ENCODE assay signal across 9 cellular contexts in the genomic region with DNA sequence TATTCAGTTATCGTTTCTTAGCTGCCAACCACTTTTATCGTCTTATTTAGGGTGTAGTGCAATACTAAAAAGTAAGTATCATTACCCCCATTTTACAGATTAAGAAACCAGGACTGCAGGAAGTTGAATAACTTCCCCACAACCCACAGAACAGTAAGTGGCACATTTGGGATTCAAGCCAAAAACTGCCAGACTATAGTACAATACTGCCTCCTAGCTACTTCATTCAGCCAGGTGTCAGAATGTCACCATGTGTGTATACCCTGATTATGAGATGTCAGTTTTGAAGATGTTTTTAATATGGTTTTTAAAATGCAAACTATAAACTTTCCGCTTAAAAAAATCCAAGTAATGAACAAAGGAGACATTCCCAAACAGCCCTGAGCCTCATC.
DNase-seq lines count a peak whose midpoint lies in the region; ATAC-seq and TF ChIP-seq lines count a peak whose summit lies in the region.
"Had no signal": no experiment of that assay in that cellular context is flagged by ENCODE, and none has a peak within 500 bp of the region (broad histone marks: within the 10 kb centered on the region; RNA-seq: fewer than 3 reads in every experiment).

No MANE protein-coding gene starts in this region.

- H2AFZ ChIP-seq in OCI-LY3 (ENCODE audit: low read depth, low read length): no peak overlapping the region

- H3K27ac Mint-ChIP-seq in CD8-positive, alpha-beta T cell: no peak overlapping the region
- H3K27ac Mint-ChIP-seq in osteocyte (ENCODE audit: unreplicated experiment): no peak overlapping the region

- ATAC-seq in CD8-positive, alpha-beta T cell: peak; percentile 75
- no peak for ATAC-seq in HG03342 (IDR thresholded peaks at IDR 0.05; ENCODE audit: unreplicated experiment)
- ATAC-seq in GM19397 (IDR thresholded peaks at IDR 0.05; ENCODE audit: unreplicated experiment): no peak

- TF ChIP-seq POLR2A in esophagus muscularis mucosa (IDR thresholded peaks at IDR 0.05; ENCODE audit: low read depth): no peak

- H3K79me2 ChIP-seq in OCI-LY3 (ENCODE audit: low read length): no peaks in the 10 kb centered on the region

- POLR2A ChIA-PET in CD8-positive, alpha-beta T cell (lab: Charles Lee): no interaction called here

- no peak for TF ChIP-seq EP300 in esophagus muscularis mucosa (IDR thresholded peaks at IDR 0.05)

- no peak overlapping the region for H3K4me2 ChIP-seq in OCI-LY3 (ENCODE audit: low read length)
- H3K4me2 ChIP-seq: KMS-11 had no signal

- H3K4me1 ChIP-seq in CD8-positive, alpha-beta T cell (ENCODE audit: insufficient read depth, low read length): no peaks in the 10 kb centered on the region
- H3K4me1 ChIP-seq in OCI-LY3 (ENCODE audit: low read length) (no peaks in the 10 kb centered on the region), esophagus muscularis mucosa (no peaks in the 10 kb centered on the region)

- CTCF ChIA-PET in CD8-positive, alpha-beta T cell (lab: Charles Lee): interaction anchor here (1.1 to 5.0 kb wide), 8 partner anchors 12 to 152 kb away, joined by 3 to 36 read pairs (median 5); no protein-coding TSS in a partner anchor

- no peak overlapping the region for H3K9ac ChIP-seq in OCI-LY3 (ENCODE audit: low read length)
- H3K9ac ChIP-seq: KMS-11 had no signal

- intact Hi-C loops in CD8-positive, alpha-beta T cell (cut with DNase I, micrococcal nuclease): loop anchor here (1.0 to 5.0 kb wide), 3 partner anchors 127 to 148 kb away; no protein-coding TSS in a partner anchor
- intact Hi-C loops in esophagus muscularis mucosa (cut with DNase I): loop anchor here (5.0 kb wide), 1 partner anchor 152 kb away; no protein-coding TSS in a partner anchor

- no peaks in the 10 kb centered on the region for H4K20me1 ChIP-seq in OCI-LY3 (ENCODE audit: insufficient read depth, low read length)

- H3K9me3 ChIP-seq in CD8-positive, alpha-beta T cell (ENCODE audit: low read length): no peaks in the 10 kb centered on the region
- no peaks in the 10 kb centered on the region for H3K9me3 ChIP-seq in OCI-LY3 (ENCODE audit: insufficient read depth, low read length)
- H3K9me3 ChIP-seq in esophagus muscularis mucosa: peaks cover 0 to 11% (median 0%) of the 10 kb centered on the region in 4 donors

- WGBS in esophagus muscularis mucosa: 79% methylated on average over 3 of the region's 3 CpGs

- peak; percentile 47 for TF ChIP-seq CTCF in CD8-positive, alpha-beta T cell (IDR thresholded peaks at IDR 0.05)
- TF ChIP-seq CTCF in OCI-LY3 (IDR thresholded peaks at IDR 0.05; ENCODE audit: low read depth, low read length) (peak; percentile 85), esophagus muscularis mucosa (IDR thresholded peaks at IDR 0.05) (peak; percentile 44 to 51 (median 49)), osteocyte (IDR thresholded peaks at IDR 0.05) (peak; percentile 41)

- H3K27me3 ChIP-seq in CD8-positive, alpha-beta T cell (ENCODE audit: insufficient read depth, low read length): no peaks in the 10 kb centered on the region
- H3K27me3 ChIP-seq in OCI-LY3 (ENCODE audit: low read depth, low read length): peaks cover 69% of the 10 kb centered on the region
- H3K27me3 ChIP-seq in esophagus muscularis mucosa: peaks cover 0 to 6% (median 0%) of the 10 kb centered on the region in 4 donors

- no peak overlapping the region for H3K27ac ChIP-seq in CD8-positive, alpha-beta T cell (ENCODE audit: low read depth, low read length)
- H3K27ac ChIP-seq in OCI-LY3 (ENCODE audit: low read length) (no peak overlapping the region), esophagus muscularis mucosa (replicated peaks in 1 of 4) (no peak overlapping the region)
- H3K27ac ChIP-seq: KMS-11 had no signal

- no peaks in the 10 kb centered on the region for H3K9me3 Mint-ChIP-seq in CD8-positive, alpha-beta T cell
- peaks cover 3% of the 10 kb centered on the region for H3K9me3 Mint-ChIP-seq in osteocyte (ENCODE audit: unreplicated experiment)

- H3K36me3 Mint-ChIP-seq in CD8-positive, alpha-beta T cell: no peaks in the 10 kb centered on the region
- no peaks in the 10 kb centered on the region for H3K36me3 Mint-ChIP-seq in osteocyte (ENCODE audit: unreplicated experiment)

- no peaks in the 10 kb centered on the region for H3K36me3 ChIP-seq in CD8-positive, alpha-beta T cell (ENCODE audit: insufficient read depth, low read length)
- H3K36me3 ChIP-seq in OCI-LY3 (replicated peaks; ENCODE audit: low read depth, low read length) (no peaks in the 10 kb centered on the region), esophagus muscularis mucosa (no peaks in the 10 kb centered on the region)

- H3K4me3 ChIP-seq in CD8-positive, alpha-beta T cell (ENCODE audit: low read depth, low read length): no peak overlapping the region
- H3K4me3 ChIP-seq in OCI-LY3 (ENCODE audit: low read length) (no peak overlapping the region), esophagus muscularis mucosa (no peak overlapping the region)

- no peak for DNase-seq in CD8-positive, alpha-beta T cell
- DNase-seq in H4 (ENCODE audit: low spot score) (peak; percentile 37), esophagus muscularis mucosa (ENCODE audit: extremely low spot score) (no peak), osteocyte (ENCODE audit: extremely low spot score, unreplicated experiment) (no peak), SW 1271 (lab: John Stamatoyannopoulos, UW) (no peak)

- H3K4me1 Mint-ChIP-seq in CD8-positive, alpha-beta T cell (ENCODE audit: low read depth): peaks cover 5% of the 10 kb centered on the region
- no peaks in the 10 kb centered on the region for H3K4me1 Mint-ChIP-seq in osteocyte (ENCODE audit: unreplicated experiment)

- H3K27me3 Mint-ChIP-seq in CD8-positive, alpha-beta T cell (ENCODE audit: low read depth): peaks cover 24% of the 10 kb centered on the region
- H3K27me3 Mint-ChIP-seq in osteocyte (ENCODE audit: unreplicated experiment): peaks cover 54% of the 10 kb centered on the region

- no peak overlapping the region for H3K4me3 Mint-ChIP-seq in CD8-positive, alpha-beta T cell
- H3K4me3 Mint-ChIP-seq in osteocyte (ENCODE audit: unreplicated experiment): no peak overlapping the region
